ENCODE assay signal across 9 cellular contexts in genomic region chr10:96334888-96335526, GRCh38. TPM values are rescaled to one million over a fixed set of nuclear protein-coding genes. Genes with fewer than 3 reads are reported as not detected.
A peak's percentile ranks its signal among the peaks of the same experiment; 100 is the strongest.
DNase-seq lines count a peak whose midpoint lies in the region; ATAC-seq, FAIRE-seq and TF ChIP-seq lines count a peak whose summit lies in the region.
"Had no signal": no experiment of that assay in that cellular context is flagged by ENCODE, and none has a peak within 500 bp of the region (broad histone marks: within the 10 kb centered on the region; RNA-seq: fewer than 3 reads in every experiment).

No MANE protein-coding gene starts in this region.

- no peaks in the 10 kb centered on the region for H3K9me3 ChIP-seq in uterus

- peak; percentile 20 to 45 (median 44) for DNase-seq in NCI-H1417 (lab: John Stamatoyannopoulos, UW)
- DNase-seq in NCI-H1417 treated with DMSO at 0.1 percent for 48 hours (lab: John Stamatoyannopoulos, UW): no peak
- peak; percentile 34 for DNase-seq in astrocyte of the spinal cord (ENCODE audit: low read depth, low spot score)
- no peak for DNase-seq in uterus
- DNase-seq in NCI-H2029 treated with DMSO at 0.1 percent for 48 hours (lab: John Stamatoyannopoulos, UW): no peak
- DNase-seq: CD4-positive, CD25-positive, alpha-beta regulatory T cell had no signal

- no peak for ATAC-seq in GM19452 (IDR thresholded peaks at IDR 0.05; ENCODE audit: unreplicated experiment)

- peak; percentile 45 for FAIRE-seq in islet of Langerhans (lab: Jason Lieb, UNC)

- no peaks in the 10 kb centered on the region for H3K4me1 ChIP-seq in uterus

- H3K27me3 ChIP-seq in uterus: no peaks in the 10 kb centered on the region

- in situ Hi-C loops in astrocyte of the spinal cord (cut with HindIII; ENCODE audit: low sequenced_read_pairs): no loop called here

- H3K36me3 ChIP-seq in uterus: no peaks in the 10 kb centered on the region

- no peak for TF ChIP-seq POLR2A in uterus (IDR thresholded peaks at IDR 0.05)

- TF ChIP-seq CTCF in LNCAP (IDR thresholded peaks at IDR 0.05) (peak; percentile 85), astrocyte of the spinal cord (IDR thresholded peaks at IDR 0.05; ENCODE audit: low read depth, low read length) (peak; percentile 89), uterus (IDR thresholded peaks at IDR 0.05) (peak in 3 of 4 experiments; percentile 39 to 57 (median 41))

- H3K4me3 ChIP-seq in astrocyte of the spinal cord (ENCODE audit: low read depth, low read length) (no peak overlapping the region), uterus (no peak overlapping the region)

- intact Hi-C loops in uterus (cut with DNase I; ENCODE audit: low total_unique reads): no loop called here

- H3K27ac ChIP-seq in uterus: no peak overlapping the region

RNA-seq across cellular contexts. Expression of gene OPALIN, which starts 23.8 kb away (rescaled TPM):
- total RNA-seq in uterus: not detected
- total RNA-seq: CD4-positive, CD25-positive, alpha-beta regulatory T cell had no signal

RNA-seq across cellular contexts. Expression of gene DNTT, which starts 30.8 kb away (rescaled TPM):
- under 1 TPM in 1 of 4 donors, not detected in 3; 0.28 TPM for total RNA-seq in uterus
- total RNA-seq: CD4-positive, CD25-positive, alpha-beta regulatory T cell had no signal

Comparison
In these comparisons a context has a peak if more than half of its experiments do, and no peak if none do; other contexts are left out.
1. DNase-seq: peak in NCI-H1417 (3 of 3) and astrocyte of the spinal cord (single experiment); none in NCI-H1417 treated with DMSO at 0.1 percent for 48 hours (single experiment), uterus (0 of 2) and NCI-H2029 treated with DMSO at 0.1 percent for 48 hours (single experiment).
2. Peak in every context shown above with its lines, with median percentiles within 50 percentile points of each other: CTCF ChIP-seq.